1 cellular context compared by ENCODE assay signal in genomic region chr16:77807-78443, GRCh38.
TF ChIP-seq lines count a peak whose summit lies in the region.

Gene MPG, plus strand, starts transcription at chr16:78225. Its CDS starts 85 bp downstream, at chr16:78310.

TF ChIP-seq in HEK293, 187 proteins besides CTCF, POLR2A, EP300 and RAD21 (continued from another document and continues in another):
- TF ChIP-seq PRDM10 (tag by site-specific recombination; IDR thresholded peaks at IDR 0.05) (peak; percentile 59), ZBTB49 (tag by site-specific recombination; IDR thresholded peaks at IDR 0.05; ENCODE audit: low read depth) (no peak), ZNF521 (tag by site-specific recombination; IDR thresholded peaks at IDR 0.05) (no peak), ZNF398 (tag by site-specific recombination; IDR thresholded peaks at IDR 0.05) (peak; percentile 30; the same call in 1 of the 2 replicates), ZNF394 (tag by site-specific recombination; IDR thresholded peaks at IDR 0.05; ENCODE audit: borderline replicate concordance) (no peak), ZNF18 (tag by site-specific recombination; IDR thresholded peaks at IDR 0.05) (no peak), ZNF221 (tag by site-specific recombination; IDR thresholded peaks at IDR 0.05; ENCODE audit: borderline replicate concordance) (no peak), ZNF558 (tag by site-specific recombination; IDR thresholded peaks at IDR 0.05) (no peak), KLF16 (tag by site-specific recombination; IDR thresholded peaks at IDR 0.05) (peak; percentile 85), ZBTB21 (tag by site-specific recombination; IDR thresholded peaks at IDR 0.05) (no peak), ZNF623 (tag by site-specific recombination; IDR thresholded peaks at IDR 0.05) (no peak), ZNF843 (tag by site-specific recombination; IDR thresholded peaks at IDR 0.05) (no peak), REST (tag by site-specific recombination; IDR thresholded peaks at IDR 0.05) (no peak), ZNF560 (tag by site-specific recombination; IDR thresholded peaks at IDR 0.05; ENCODE audit: borderline replicate concordance) (no peak), ZNF132 (tag by site-specific recombination; IDR thresholded peaks at IDR 0.05; ENCODE audit: borderline replicate concordance) (no peak), ZNF777 (tag by site-specific recombination; IDR thresholded peaks at IDR 0.05; ENCODE audit: borderline replicate concordance) (0 out of 2 replicates have a peak, but pooled peaks have one; percentile 60), RBAK (tag by site-specific recombination; IDR thresholded peaks at IDR 0.05) (no peak), ZNF174 (tag by site-specific recombination; IDR thresholded peaks at IDR 0.05) (no peak), ZNF600 (tag by site-specific recombination; IDR thresholded peaks at IDR 0.05) (peak; percentile 73; the same call in 1 of the 2 replicates), SP7 (tag by site-specific recombination; IDR thresholded peaks at IDR 0.05) (no peak; the same call in 1 of the 2 replicates), ZNF610 (tag by site-specific recombination; IDR thresholded peaks at IDR 0.05; ENCODE audit: borderline replicate concordance) (no peak), ZNF501 (tag by site-specific recombination; IDR thresholded peaks at IDR 0.05) (no peak), KLF8 (tag by site-specific recombination; IDR thresholded peaks at IDR 0.05) (peak; percentile 60; the same call in 1 of the 2 replicates), OSR2 (tag by site-specific recombination; IDR thresholded peaks at IDR 0.05) (peak; percentile 13; the same call in 1 of the 2 replicates), ZFP37 (tag by site-specific recombination; IDR thresholded peaks at IDR 0.05) (no peak), ZNF768 (tag by site-specific recombination; IDR thresholded peaks at IDR 0.05) (no peak), ZBTB6 (tag by site-specific recombination; IDR thresholded peaks at IDR 0.05) (no peak), ZNF223 (tag by site-specific recombination; IDR thresholded peaks at IDR 0.05) (no peak), ZBTB44 (tag by site-specific recombination; IDR thresholded peaks at IDR 0.05) (no peak), ZNF155 (tag by site-specific recombination; IDR thresholded peaks at IDR 0.05) (no peak), SCRT1 (tag by site-specific recombination; IDR thresholded peaks at IDR 0.05; ENCODE audit: borderline replicate concordance) (no peak), ZNF473 (tag by site-specific recombination; IDR thresholded peaks at IDR 0.05) (no peak), TCF7L2 (IDR thresholded peaks at IDR 0.05; ENCODE audit: borderline replicate concordance, low read depth, low read length) (no peak), ZNF2 (tag by site-specific recombination; IDR thresholded peaks at IDR 0.05) (no peak), KLF17 (tag by site-specific recombination; IDR thresholded peaks at IDR 0.05) (0 out of 2 replicates have a peak, but pooled peaks have one; percentile 33), ZNF354C (tag by site-specific recombination; IDR thresholded peaks at IDR 0.05; ENCODE audit: borderline replicate concordance, low read depth) (no peak), HOXC10 (CRISPR knock-in tag; IDR thresholded peaks at IDR 0.05) (no peak), INSM2 (tag by site-specific recombination; IDR thresholded peaks at IDR 0.05) (no peak), ZNF341 (tag by site-specific recombination; IDR thresholded peaks at IDR 0.05; ENCODE audit: low read depth) (peak; percentile 36; the same call in 1 of the 2 replicates), ZNF488 (tag by site-specific recombination; IDR thresholded peaks at IDR 0.05) (no peak), ZNF529 (tag by site-specific recombination; IDR thresholded peaks at IDR 0.05; ENCODE audit: insufficient replicate concordance) (no peak), ZNF404 (tag by site-specific recombination; IDR thresholded peaks at IDR 0.05) (no peak), ZNF830 (tag by site-specific recombination; IDR thresholded peaks at IDR 0.05; ENCODE audit: low read depth) (no peak)
